ENCODE assay signal across 14 cellular contexts in genomic region chr3:136350132-136350531, GRCh38.
DNase-seq lines count a peak whose midpoint lies in the region; TF ChIP-seq lines count a peak whose summit lies in the region.
"Had no signal": no experiment of that assay in that cellular context is flagged by ENCODE, and none has a peak within 500 bp of the region (broad histone marks: within the 10 kb centered on the region; RNA-seq: fewer than 3 reads in every experiment).

No MANE protein-coding gene starts in this region.

- peak overlapping the region; percentile 57 for H3K4me2 ChIP-seq in PC-9

- peaks cover 18% of the 10 kb centered on the region for H3K36me3 Mint-ChIP-seq in osteocyte (ENCODE audit: unreplicated experiment)
- peaks cover 27 to 34% of the 10 kb centered on the region in 2 donors for H3K36me3 Mint-ChIP-seq in CD4-positive, alpha-beta memory T cell

- no peaks in the 10 kb centered on the region for H3K27me3 ChIP-seq in BJ (ENCODE audit: control insufficient read depth, insufficient read depth, low read length)
- no peaks in the 10 kb centered on the region for H3K27me3 ChIP-seq in PC-9 (ENCODE audit: insufficient read depth, low read depth)
- no peaks in the 10 kb centered on the region for H3K27me3 ChIP-seq in CD4-positive, alpha-beta memory T cell (ENCODE audit: insufficient read depth, low read length)

- H3K4me1 Mint-ChIP-seq in osteocyte (ENCODE audit: unreplicated experiment), result peaks cover 13% of the 10 kb centered on the region
- peaks cover 0 to 9% (median 5%) of the 10 kb centered on the region in 4 donors for H3K4me1 Mint-ChIP-seq in CD4-positive, alpha-beta memory T cell

- H3K27me3 Mint-ChIP-seq in osteocyte (ENCODE audit: unreplicated experiment), result no peaks in the 10 kb centered on the region
- no peaks in the 10 kb centered on the region for H3K27me3 Mint-ChIP-seq in CD4-positive, alpha-beta memory T cell

- 0 out of 2 replicates have a peak, but pooled peaks cover 2% of the 10 kb centered on the region for H4K20me1 ChIP-seq in PC-9 (ENCODE audit: insufficient read depth)

- H3K9me3 ChIP-seq in PC-9 (ENCODE audit: insufficient read depth, low read depth), result no peaks in the 10 kb centered on the region
- H3K9me3 ChIP-seq in CD4-positive, alpha-beta memory T cell (ENCODE audit: control insufficient read depth in 1 of 2, low read length in 2 of 2), result no peaks in the 10 kb centered on the region

- peaks cover 12% of the 10 kb centered on the region; the same call in 1 of the 2 replicates for H3F3A ChIP-seq in PC-9 (ENCODE audit: insufficient read depth, low read depth)

- intact Hi-C loops in PC-9 (cut with micrococcal nuclease; ENCODE audit: unreplicated experiment), result loop anchor here (1.0 to 5.0 kb wide), 3 partner anchors 154 to 402 kb away; partner anchors contain the start of genes MSL2 and STAG1
- intact Hi-C loops in CD4-positive, alpha-beta memory T cell (cut with micrococcal nuclease), result no loop called here

- no peaks in the 10 kb centered on the region for H3K9me2 ChIP-seq in PC-9 (ENCODE audit: insufficient read depth)

- no peak overlapping the region for H3K4me3 Mint-ChIP-seq in osteocyte (ENCODE audit: unreplicated experiment)
- H3K4me3 Mint-ChIP-seq in CD4-positive, alpha-beta memory T cell, result no peak overlapping the region

- H2AFZ ChIP-seq in PC-9, result no peak overlapping the region

- H3K79me2 ChIP-seq in PC-9 (ENCODE audit: low read depth), result no peaks in the 10 kb centered on the region

- H3K36me3 ChIP-seq in BJ (ENCODE audit: control insufficient read depth, insufficient read depth, low read length) (peaks cover 1% of the 10 kb centered on the region; the same call in 1 of the 2 replicates), PC-9 (ENCODE audit: low read depth) (peaks cover 10% of the 10 kb centered on the region; the same call in 1 of the 2 replicates)
- no peaks in the 10 kb centered on the region for H3K36me3 ChIP-seq in CD4-positive, alpha-beta memory T cell (ENCODE audit: insufficient read depth, low read length)

- peak; percentile 80 for DNase-seq in BJ (ENCODE audit: low read depth)
- peak; percentile 71 to 77 for DNase-seq in PC-9
- DNase-seq in fibroblast of mammary gland (ENCODE audit: low read depth), result peak; percentile 94
- DNase-seq in osteocyte (ENCODE audit: extremely low spot score, unreplicated experiment), result no peak
- no peak for DNase-seq in stimulated activated CD4-positive, alpha-beta T cell treated with anti-CD3 and anti-CD28 coated beads, Interleukin-1b, Interleukin-23, amount 100 ng/mL, for 48 hours
- DNase-seq in mesenteric fat pad (ENCODE audit: low spot score), result no peak
- DNase-seq in HuH-7 (ENCODE audit: low spot score), result no peak
- DNase-seq in CD4-positive, alpha-beta memory T cell, result no peak
- DNase-seq: activated gamma-delta T cell; effector memory CD4-positive, alpha-beta T cell; H7; NCI-H1436; stimulated activated CD4-positive, alpha-beta T cell treated with anti-CD3 and anti-CD28 coated beads, Interleukin-2, amount 100 ng/mL, for 24 hours had no signal

- CTCF ChIA-PET in BJ (lab: Yijun Ruan, JAX), result interaction anchor here (0.7 to 3.0 kb wide), 3 partner anchors 17 to 402 kb away, joined by 3 to 14 read pairs (median 5); partner anchors contain the start of gene STAG1
- CTCF ChIA-PET in PC-9 (lab: Charles Lee), result interaction anchor here (0.5 to 1.8 kb wide), 2 partner anchors 44 to 175 kb away, joined by 3 to 6 read pairs; no protein-coding TSS in a partner anchor
- CTCF ChIA-PET in CD4-positive, alpha-beta memory T cell (lab: Charles Lee; ENCODE audit: partially characterized antibody), result interaction anchor here (1.0 to 2.6 kb wide), 3 partner anchors 402 to 664 kb away, joined by 5 to 12 read pairs (median 6); partner anchors contain the start of gene STAG1

- no TSS peak for BruUV-seq in PC-9 (replicated peaks; lab: Mats Ljungman, UMichigan)

- H3K27ac Mint-ChIP-seq in osteocyte (ENCODE audit: unreplicated experiment), result peak overlapping the region; percentile 72
- H3K27ac Mint-ChIP-seq in CD4-positive, alpha-beta memory T cell, result peak overlapping the region in 2 of 7 donors; percentile 41 to 52

- H3K27ac ChIP-seq in PC-9, result peak overlapping the region; percentile 74
- H3K27ac ChIP-seq in CD4-positive, alpha-beta memory T cell (ENCODE audit: low read depth, low read length), result no peak overlapping the region
- H3K27ac ChIP-seq: VCaP had no signal

- H3K4me3 ChIP-seq in BJ (ENCODE audit: low read depth, low read length) (no peak overlapping the region), PC-9 (no peak overlapping the region), fibroblast of mammary gland (ENCODE audit: control insufficient read depth, low read depth, low read length) (no peak overlapping the region)
- H3K4me3 ChIP-seq in CD4-positive, alpha-beta memory T cell (ENCODE audit: low read length in 2 of 2), result no peak overlapping the region

- POLR2A ChIA-PET in BJ (lab: Charles Lee) (interaction anchor here (0.7 kb wide), 1 partner anchor 213 kb away, joined by 6 read pairs; no protein-coding TSS in a partner anchor), PC-9 (lab: Charles Lee; ENCODE audit: unreplicated experiment) (interaction anchor here (0.6 kb wide), 3 partner anchors 164 to 1824 kb away, joined by 3 to 16 read pairs (median 4); partner anchors contain the start of gene DBR1)
- POLR2A ChIA-PET in CD4-positive, alpha-beta memory T cell (lab: Charles Lee; ENCODE audit: partially characterized antibody), result interaction anchor here (1.1 kb wide), 1 partner anchor 9 kb away, joined by 4 read pairs; no protein-coding TSS in a partner anchor

- no peaks in the 10 kb centered on the region for H3K9me3 Mint-ChIP-seq in osteocyte (ENCODE audit: unreplicated experiment)
- peaks cover 0 to 2% (median 0%) of the 10 kb centered on the region in 8 donors for H3K9me3 Mint-ChIP-seq in CD4-positive, alpha-beta memory T cell

- peaks cover 14% of the 10 kb centered on the region for H3K4me1 ChIP-seq in PC-9 (replicated peaks; ENCODE audit: insufficient read depth)
- H3K4me1 ChIP-seq in CD4-positive, alpha-beta memory T cell (ENCODE audit: insufficient read depth, low read length), result peaks cover 5% of the 10 kb centered on the region

- TF ChIP-seq CTCF in BJ (IDR thresholded peaks at IDR 0.05; ENCODE audit: insufficient read depth, low read depth, low read length), result no peak
- no peak for TF ChIP-seq CTCF in PC-9 (conservative IDR thresholded peaks at IDR 0.05)
- TF ChIP-seq CTCF in fibroblast of mammary gland (conservative IDR thresholded peaks at IDR 0.05; ENCODE audit: control insufficient read depth, insufficient read depth, low read depth, low read length), result no peak
- no peak for TF ChIP-seq CTCF in osteocyte (IDR thresholded peaks at IDR 0.05)

Comparison
In these comparisons a context has a peak if more than half of its experiments do, and no peak if none do; other contexts are left out.
1. DNase-seq: peak in BJ (single experiment), PC-9 (2 of 2) and fibroblast of mammary gland (single experiment); none in osteocyte (single experiment), stimulated activated CD4-positive, alpha-beta T cell treated with anti-CD3 and anti-CD28 coated beads, Interleukin-1b, Interleukin-23, amount 100 ng/mL, for 48 hours (single experiment), mesenteric fat pad (single experiment), HuH-7 (single experiment) and CD4-positive, alpha-beta memory T cell (0 of 5).